ENCODE assay signal across 21 cellular contexts in the genomic region with DNA sequence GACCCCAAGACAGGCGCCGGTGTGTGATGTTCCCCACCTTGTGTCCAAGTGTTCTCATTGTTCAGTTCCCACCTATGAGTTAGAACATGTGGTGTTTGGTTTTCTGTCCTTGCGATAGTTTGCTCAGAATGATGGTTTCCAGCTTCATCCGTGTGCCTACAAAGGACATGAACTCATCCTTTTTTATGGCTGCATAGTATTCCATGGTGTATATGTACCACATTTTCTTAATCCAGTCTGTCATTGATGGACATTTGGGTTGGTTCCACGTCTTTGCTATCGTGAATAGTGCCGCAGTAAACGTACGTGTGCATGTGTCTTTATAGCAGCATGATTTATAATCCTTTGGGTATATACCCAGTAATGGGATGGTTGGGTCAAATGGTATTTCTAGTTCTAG. TPM values are rescaled to one million over a fixed set of nuclear protein-coding genes. Genes with fewer than 3 reads are reported as not detected.
"Had no signal": no experiment of that assay in that cellular context is flagged by ENCODE, and none has a peak within 500 bp of the region (broad histone marks: within the 10 kb centered on the region; RNA-seq: fewer than 3 reads in every experiment).

No MANE protein-coding gene starts in this region.

RNA-seq across cellular contexts. Expression of gene SCYGR2, which starts 58.3 kb away (rescaled TPM):
- total RNA-seq: activated naive CD4-positive, alpha-beta T cell treated with anti-CD3 and anti-CD28 coated beads for 36 hours; activated naive CD4-positive, alpha-beta T cell treated with anti-CD3 and anti-CD28 coated beads, Interleukin-2, amount 50 U/mL, for 72 hours; activated naive CD8-positive, alpha-beta T cell treated with anti-CD3 and anti-CD28 coated beads for 36 hours; activated naive CD8-positive, alpha-beta T cell treated with anti-CD3 and anti-CD28 coated beads, Interleukin-2, amount 10 ng/mL, durations not matched to agents 7 days and 5 days; activated T-cell treated with anti-CD3 and anti-CD28 coated beads, Interleukin-2, amount 50 U/mL, for 4 hours; activated T-cell treated with anti-CD3 and anti-CD28 coated beads, Interleukin-2, amount 50 U/mL, for 72 hours; activated T-helper 1 cell treated with anti-CD3 and anti-CD28 coated beads, Interleukin-12 subunit alpha, Interleukin-12 subunit beta, Interleukin-2, Interleukin-4 antibody, amounts not matched to agents 30 ng/mL and 10 ng/mL and 1 ng/mL, durations not matched to agents 14 hours and 24 hours and 36 hours; activated T-helper 17 cell treated with anti-CD3 and anti-CD28 coated beads, Interleukin-2, amount 50 U/mL, for 72 hours; activated T-helper 2 cell treated with anti-CD3 and anti-CD28 coated beads, Interferon-gamma antibody, Interleukin-2, Interleukin-4, amounts not matched to agents 10 μg/mL and 5 μg/mL and 100 μg/mL, durations not matched to agents 14 hours and 24 hours and 36 hours; adrenal gland; aorta; ascending aorta; astrocyte; body of pancreas; breast epithelium; bronchial epithelial cell; cardiac muscle cell; cardiac septum; cerebellum; chondrocyte had no signal
- polyA plus RNA-seq: adipose tissue, adrenal gland, aorta, cardiac muscle cell had no signal
